In genomic region chr15:78988361-78988911, GRCh38 we compare ENCODE assay signal across 8 cellular contexts. TPM values are rescaled to one million over a fixed set of nuclear protein-coding genes. Genes with fewer than 3 reads are reported as not detected.
DNase-seq lines count a peak whose midpoint lies in the region; ATAC-seq and TF ChIP-seq lines count a peak whose summit lies in the region.

No MANE protein-coding gene starts in this region.

- H3K4me1 Mint-ChIP-seq in activated CD8-positive, alpha-beta T cell treated with anti-CD3 and anti-CD28 coated beads for 36 hours (ENCODE audit: low read depth): no peaks in the 10 kb centered on the region

- no peaks in the 10 kb centered on the region for H3K36me3 Mint-ChIP-seq in activated CD8-positive, alpha-beta T cell treated with anti-CD3 and anti-CD28 coated beads for 36 hours (ENCODE audit: low read depth)

- CTCF ChIA-PET in GM10248 (lab: Yijun Ruan, JAX) (interaction anchor here (1.0 to 4.2 kb wide), 6 partner anchors 9 to 196 kb away, joined by 4 to 29 read pairs (median 8); no protein-coding TSS in a partner anchor), HEK293T (lab: Yijun Ruan, JAX) (interaction anchor here (0.6 to 1.5 kb wide), 3 partner anchors 9 to 414 kb away, joined by 3 to 7 read pairs (median 3); no protein-coding TSS in a partner anchor)
- CTCF ChIA-PET in activated CD8-positive, alpha-beta T cell treated with anti-CD3 and anti-CD28 coated beads for 36 hours (lab: Charles Lee): interaction anchor here (0.9 to 1.3 kb wide), 6 partner anchors 9 to 78 kb away, joined by 3 to 6 read pairs (median 4); no protein-coding TSS in a partner anchor

- H3K27me3 Mint-ChIP-seq in activated CD8-positive, alpha-beta T cell treated with anti-CD3 and anti-CD28 coated beads for 36 hours: peaks cover 7% of the 10 kb centered on the region

- H3K36me3 ChIP-seq in heart right ventricle (no peaks in the 10 kb centered on the region), skeletal muscle satellite cell (ENCODE audit: insufficient read depth, low read length) (no peaks in the 10 kb centered on the region), BE2C (no peaks in the 10 kb centered on the region)

- H3K9ac ChIP-seq in skeletal muscle satellite cell (ENCODE audit: low read depth, low read length): peak overlapping the region; percentile 52

- H3K27ac Mint-ChIP-seq in activated CD8-positive, alpha-beta T cell treated with anti-CD3 and anti-CD28 coated beads for 36 hours: no peak overlapping the region

- TF ChIP-seq CTCF in GM10248 (IDR thresholded peaks at IDR 0.05; ENCODE audit: control extremely low read depth, extremely low read depth, low read depth, missing control alignments): no peak
- no peak for TF ChIP-seq CTCF in activated CD8-positive, alpha-beta T cell treated with anti-CD3 and anti-CD28 coated beads for 36 hours (IDR thresholded peaks at IDR 0.05)
- no peak for TF ChIP-seq CTCF in heart right ventricle (IDR thresholded peaks at IDR 0.05)
- TF ChIP-seq CTCF in BE2C (IDR thresholded peaks at IDR 0.05; ENCODE audit: low read depth, low read length): no peak

- ATAC-seq in HG03378 (IDR thresholded peaks at IDR 0.05; ENCODE audit: unreplicated experiment): peak; percentile 55
- peak; percentile 37 for ATAC-seq in activated CD8-positive, alpha-beta T cell treated with anti-CD3 and anti-CD28 coated beads for 36 hours
- peak; percentile 73 to 91 (median 80) for ATAC-seq in heart right ventricle

- H3K4me3 Mint-ChIP-seq in activated CD8-positive, alpha-beta T cell treated with anti-CD3 and anti-CD28 coated beads for 36 hours: no peak overlapping the region

- peak overlapping the region in 2 of 10 donors; percentile 45 to 74 for H3K27ac ChIP-seq in heart right ventricle

- H3K4me3 ChIP-seq in heart right ventricle (no peak overlapping the region), skeletal muscle satellite cell (ENCODE audit: low read length) (no peak overlapping the region), BE2C (ENCODE audit: low read depth, low read length) (no peak overlapping the region)

- peak overlapping the region; percentile 34 for H3K4me2 ChIP-seq in skeletal muscle satellite cell (ENCODE audit: low read length)

- no peaks in the 10 kb centered on the region for H3K9me3 ChIP-seq in heart right ventricle
- no peaks in the 10 kb centered on the region for H3K9me3 ChIP-seq in skeletal muscle satellite cell (replicated peaks; ENCODE audit: low read length)
- no peaks in the 10 kb centered on the region for H3K9me3 ChIP-seq in BE2C

- H3K27me3 ChIP-seq in heart right ventricle: no peaks in the 10 kb centered on the region
- no peaks in the 10 kb centered on the region for H3K27me3 ChIP-seq in skeletal muscle satellite cell (ENCODE audit: control insufficient read depth, insufficient read depth, low read length)
- no peaks in the 10 kb centered on the region for H3K27me3 ChIP-seq in BE2C

- intact Hi-C loops in activated CD8-positive, alpha-beta T cell treated with anti-CD3 and anti-CD28 coated beads for 36 hours (cut with micrococcal nuclease): no loop called here
- intact Hi-C loops in heart right ventricle (cut with DNase I): loop anchor here in 2 of 10 donors (10.0 kb wide), 2 partner anchors 74 to 554 kb away; partner anchors contain the start of gene IREB2 (in 1 of the 2)

- no peaks in the 10 kb centered on the region for H3K9me3 Mint-ChIP-seq in activated CD8-positive, alpha-beta T cell treated with anti-CD3 and anti-CD28 coated beads for 36 hours

- POLR2A ChIA-PET in GM10248 (lab: Yijun Ruan, JAX): no interaction called here
- POLR2A ChIA-PET in activated CD8-positive, alpha-beta T cell treated with anti-CD3 and anti-CD28 coated beads for 36 hours (lab: Charles Lee): no interaction called here
- POLR2A ChIA-PET in HEK293T (lab: Yijun Ruan, JAX): no interaction called here

- 45 to 58% methylated on average over 7 of the region's 7 CpGs for WGBS in heart right ventricle, 2 donors

- DNase-seq in GM10248 (ENCODE audit: extremely low spot score): peak; percentile 47
- peak; percentile 12 for DNase-seq in activated CD8-positive, alpha-beta T cell treated with anti-CD3 and anti-CD28 coated beads for 36 hours
- peak in 1 of 2 donors; percentile 59 for DNase-seq in heart right ventricle
- no peak for DNase-seq in HEK293T (ENCODE audit: extremely low spot score)
- DNase-seq in BE2C: no peak
- DNase-seq in NCI-H1417 (lab: John Stamatoyannopoulos, UW): no peak

- H3K4me1 ChIP-seq in heart right ventricle (peaks cover 0 to 26% (median 9%) of the 10 kb centered on the region in 9 donors), skeletal muscle satellite cell (ENCODE audit: control insufficient read depth, insufficient read depth, low read length) (peaks cover 28% of the 10 kb centered on the region), BE2C (peaks cover 7% of the 10 kb centered on the region)

TF ChIP-seq in HEK293T, 16 proteins besides CTCF, POLR2A, EP300 and RAD21:
- TF ChIP-seq NFRKB (IDR thresholded peaks at IDR 0.05) (no peak), FOXA1 (IDR thresholded peaks at IDR 0.05) (no peak), FOXM1 (IDR thresholded peaks at IDR 0.05; ENCODE audit: borderline replicate concordance) (no peak), ARNT (IDR thresholded peaks at IDR 0.05) (no peak), ZNF384 (IDR thresholded peaks at IDR 0.05) (no peak), BHLHE40 (IDR thresholded peaks at IDR 0.05; ENCODE audit: borderline replicate concordance) (no peak), PKNOX1 (IDR thresholded peaks at IDR 0.05) (no peak), FOXK2 (IDR thresholded peaks at IDR 0.05) (no peak)

RNA-seq across cellular contexts. Expression of gene CTSH, which starts 43.6 kb away (rescaled TPM):
- total RNA-seq in activated CD8-positive, alpha-beta T cell treated with anti-CD3 and anti-CD28 coated beads for 36 hours: 10 to 100 TPM; 13.2 to 14.1 TPM
- total RNA-seq in heart right ventricle: 100 to 1,000 TPM in 1 of 10 donors, 10 to 100 TPM in 9; 26.4 to 122 (median 62.5) TPM
- 10 to 100 TPM; 54.6 to 68.1 TPM for polyA plus RNA-seq in heart right ventricle
- 3.0 and 13.5 TPM in 2 replicates for total RNA-seq in skeletal muscle satellite cell (2012; rRNA removed)
- polyA plus RNA-seq in BE2C (2012; ENCODE audit: insufficient read depth, insufficient read length, low read depth): 5.9 TPM

Comparison
In these comparisons a context has a peak if more than half of its experiments do, and no peak if none do; other contexts are left out.
1. DNase-seq: peak in GM10248 (single experiment) and activated CD8-positive, alpha-beta T cell treated with anti-CD3 and anti-CD28 coated beads for 36 hours (single experiment); none in HEK293T (single experiment), BE2C (single experiment) and NCI-H1417 (0 of 3).
2. Peak in every context shown above with its lines, with median percentiles within 50 percentile points of each other: ATAC-seq.